In the genomic region with DNA sequence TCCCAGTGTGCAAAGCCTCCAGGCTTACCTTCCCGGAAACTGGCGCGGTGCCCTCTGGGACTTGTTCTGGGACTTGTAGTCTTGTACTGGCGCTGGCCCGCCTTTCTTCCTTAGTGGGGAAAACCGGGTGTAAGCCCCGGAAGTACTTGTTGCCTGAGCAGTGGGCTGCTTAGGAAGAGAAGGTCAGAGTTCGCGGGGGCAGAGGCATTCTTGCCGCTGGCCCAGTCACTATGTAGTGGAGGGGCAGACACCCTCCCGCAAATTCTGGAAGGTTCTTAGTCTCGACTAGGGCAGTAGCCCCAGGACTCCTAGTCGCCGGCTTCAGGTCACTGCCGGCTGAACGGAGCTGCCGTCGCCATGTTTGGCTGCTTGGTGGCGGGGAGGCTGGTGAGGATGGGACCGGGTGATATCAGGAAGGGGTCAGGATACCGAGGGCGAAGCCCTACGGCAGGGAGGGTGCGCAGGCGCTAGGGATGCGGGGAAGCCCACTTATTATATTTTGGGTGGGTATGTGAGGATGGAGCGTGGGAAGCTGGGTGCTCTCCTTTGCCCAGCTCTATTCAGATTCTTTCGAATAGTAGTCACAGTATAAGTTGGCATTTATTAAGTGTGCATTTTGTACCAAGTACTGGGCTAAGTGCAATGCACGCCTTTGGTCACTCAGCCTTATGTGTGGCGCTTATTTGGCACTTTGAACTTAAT, we compare ENCODE assay signal across 8 cellular contexts. TPM values are rescaled to one million over a fixed set of nuclear protein-coding genes. Genes with fewer than 3 reads are reported as not detected.
DNase-seq lines count a peak whose midpoint lies in the region; ATAC-seq and TF ChIP-seq lines count a peak whose summit lies in the region.

Gene HIKESHI, plus strand, starts transcription at position 149 of the 702 bp plus-strand sequence. Its CDS starts 209 bp downstream, at position 358.

- no peaks in the 10 kb centered on the region for H3K27me3 ChIP-seq in RWPE2 (ENCODE audit: insufficient read depth, poor library complexity, severe bottlenecking)

- POLR2A ChIA-PET in naive thymus-derived CD8-positive, alpha-beta T cell (lab: Charles Lee): interaction anchor here (0.8 to 3.2 kb wide), 3 partner anchors 56 to 234 kb away, joined by 3 to 16 read pairs (median 5); partner anchors contain the start of genes EED and PICALM

- H3K4me1 Mint-ChIP-seq in activated T-helper 2 cell treated with anti-CD3 and anti-CD28 coated beads, Interferon-gamma antibody, Interleukin-2, Interleukin-4, amounts not matched to agents 10 μg/mL and 5 μg/mL and 100 μg/mL, durations not matched to agents 14 hours and 24 hours and 36 hours (ENCODE audit: low read depth): peaks cover 25% of the 10 kb centered on the region
- H3K4me1 Mint-ChIP-seq in naive thymus-derived CD8-positive, alpha-beta T cell: peaks cover 9 to 39% (median 28%) of the 10 kb centered on the region in 4 donors

- H3K36me3 ChIP-seq in RWPE2 (ENCODE audit: low read depth): peaks cover 10% of the 10 kb centered on the region

- H3K4me1 ChIP-seq in RWPE2 (ENCODE audit: insufficient read depth, poor library complexity, severe bottlenecking): no peaks in the 10 kb centered on the region

- intact Hi-C loops in activated T-helper 2 cell treated with anti-CD3 and anti-CD28 coated beads, Interferon-gamma antibody, Interleukin-2, Interleukin-4, amounts not matched to agents 10 μg/mL and 5 μg/mL and 100 μg/mL, durations not matched to agents 14 hours and 24 hours and 36 hours (cut with micrococcal nuclease): loop anchor here (1.0 to 5.0 kb wide), 3 partner anchors 57 to 675 kb away; partner anchors contain the start of genes DLG2 and TMEM126B

- H3K27ac ChIP-seq in RWPE2 (ENCODE audit: poor library complexity, severe bottlenecking): peak within 1 kb of the TSS; percentile 28

- peak within 1 kb of the TSS; percentile 96 for H3K27ac Mint-ChIP-seq in activated T-helper 2 cell treated with anti-CD3 and anti-CD28 coated beads, Interferon-gamma antibody, Interleukin-2, Interleukin-4, amounts not matched to agents 10 μg/mL and 5 μg/mL and 100 μg/mL, durations not matched to agents 14 hours and 24 hours and 36 hours
- H3K27ac Mint-ChIP-seq in naive thymus-derived CD8-positive, alpha-beta T cell: peak within 1 kb of the TSS; percentile 94 to 99 (median 98)

- DNase-seq in EH (ENCODE audit: low read depth) (peak; percentile 98), H4 (ENCODE audit: low spot score) (peak; percentile 96), LoVo (ENCODE audit: low spot score) (peak; percentile 98), RWPE2 (ENCODE audit: low spot score) (peak; percentile 99), fibroblast of mammary gland (ENCODE audit: low read depth) (peak; percentile 97)
- DNase-seq in activated T-helper 2 cell treated with anti-CD3 and anti-CD28 coated beads, Interferon-gamma antibody, Interleukin-2, Interleukin-4, amounts not matched to agents 10 μg/mL and 5 μg/mL and 100 μg/mL, durations not matched to agents 14 hours and 24 hours and 36 hours (ENCODE audit: low spot score): peak; percentile 81
- DNase-seq in naive thymus-derived CD8-positive, alpha-beta T cell: peak; percentile 75 to 95 (median 84)
- DNase-seq in stimulated activated naive CD4-positive, alpha-beta T cell (lab: John Stamatoyannopoulos, UW): peak; percentile 76 to 87 (median 83)

- no peaks in the 10 kb centered on the region for H3K9me3 Mint-ChIP-seq in activated T-helper 2 cell treated with anti-CD3 and anti-CD28 coated beads, Interferon-gamma antibody, Interleukin-2, Interleukin-4, amounts not matched to agents 10 μg/mL and 5 μg/mL and 100 μg/mL, durations not matched to agents 14 hours and 24 hours and 36 hours
- H3K9me3 Mint-ChIP-seq in naive thymus-derived CD8-positive, alpha-beta T cell: no peaks in the 10 kb centered on the region

- TF ChIP-seq CTCF in RWPE2 (IDR thresholded peaks at IDR 0.05; ENCODE audit: poor library complexity, severe bottlenecking) (no peak), fibroblast of mammary gland (conservative IDR thresholded peaks at IDR 0.05; ENCODE audit: control insufficient read depth, insufficient read depth, low read depth, low read length) (no peak)

- ATAC-seq in RWPE2 (ENCODE audit: low read depth): peak; percentile 100
- ATAC-seq in naive thymus-derived CD8-positive, alpha-beta T cell: peak; percentile 99

- H3K36me3 Mint-ChIP-seq in activated T-helper 2 cell treated with anti-CD3 and anti-CD28 coated beads, Interferon-gamma antibody, Interleukin-2, Interleukin-4, amounts not matched to agents 10 μg/mL and 5 μg/mL and 100 μg/mL, durations not matched to agents 14 hours and 24 hours and 36 hours (ENCODE audit: low read depth): peaks cover 29% of the 10 kb centered on the region
- H3K36me3 Mint-ChIP-seq in naive thymus-derived CD8-positive, alpha-beta T cell: peaks cover 0 to 8% (median 4%) of the 10 kb centered on the region in 3 donors

- H3K9me3 ChIP-seq in RWPE2 (ENCODE audit: severe bottlenecking): no peaks in the 10 kb centered on the region

- peak within 1 kb of the TSS; percentile 99 for H3K4me3 Mint-ChIP-seq in activated T-helper 2 cell treated with anti-CD3 and anti-CD28 coated beads, Interferon-gamma antibody, Interleukin-2, Interleukin-4, amounts not matched to agents 10 μg/mL and 5 μg/mL and 100 μg/mL, durations not matched to agents 14 hours and 24 hours and 36 hours (ENCODE audit: low read depth)
- H3K4me3 Mint-ChIP-seq in naive thymus-derived CD8-positive, alpha-beta T cell: peak within 1 kb of the TSS; percentile 97 to 100 (median 99)

- H3K4me3 ChIP-seq in RWPE2 (ENCODE audit: severe bottlenecking) (peak within 1 kb of the TSS; percentile 70), fibroblast of mammary gland (ENCODE audit: control insufficient read depth, low read depth, low read length) (peak within 1 kb of the TSS; percentile 98)

- peaks cover 3% of the 10 kb centered on the region for H3K27me3 Mint-ChIP-seq in activated T-helper 2 cell treated with anti-CD3 and anti-CD28 coated beads, Interferon-gamma antibody, Interleukin-2, Interleukin-4, amounts not matched to agents 10 μg/mL and 5 μg/mL and 100 μg/mL, durations not matched to agents 14 hours and 24 hours and 36 hours (ENCODE audit: low read depth)
- H3K27me3 Mint-ChIP-seq in naive thymus-derived CD8-positive, alpha-beta T cell: peaks cover 0 to 2% (median 0%) of the 10 kb centered on the region in 5 donors

RNA-seq across cellular contexts. Expression of gene HIKESHI, which starts in this region (rescaled TPM):
- 105 and 111 TPM in 2 replicates for total RNA-seq in H4 (2014; rRNA removed; shearing (Covaris generic))
- total RNA-seq in activated T-helper 2 cell treated with anti-CD3 and anti-CD28 coated beads, Interferon-gamma antibody, Interleukin-2, Interleukin-4, amounts not matched to agents 10 μg/mL and 5 μg/mL and 100 μg/mL, durations not matched to agents 14 hours and 24 hours and 36 hours: 49.1 and 56.0 TPM in 2 replicates
- total RNA-seq in naive thymus-derived CD8-positive, alpha-beta T cell: 10 to 100 TPM; 33.5 to 34.9 TPM
- 10 to 100 TPM; 86.4 to 96.0 (median 94.3) TPM for polyA plus RNA-seq in naive thymus-derived CD8-positive, alpha-beta T cell

Comparison
In these comparisons a context has a peak if more than half of its experiments do, and no peak if none do; other contexts are left out.
1. Peak in every context shown above with its lines: DNase-seq, ATAC-seq, H3K4me3 ChIP-seq and H3K27ac ChIP-seq.